ENCODE assay signal across 9 cellular contexts in the genomic region with DNA sequence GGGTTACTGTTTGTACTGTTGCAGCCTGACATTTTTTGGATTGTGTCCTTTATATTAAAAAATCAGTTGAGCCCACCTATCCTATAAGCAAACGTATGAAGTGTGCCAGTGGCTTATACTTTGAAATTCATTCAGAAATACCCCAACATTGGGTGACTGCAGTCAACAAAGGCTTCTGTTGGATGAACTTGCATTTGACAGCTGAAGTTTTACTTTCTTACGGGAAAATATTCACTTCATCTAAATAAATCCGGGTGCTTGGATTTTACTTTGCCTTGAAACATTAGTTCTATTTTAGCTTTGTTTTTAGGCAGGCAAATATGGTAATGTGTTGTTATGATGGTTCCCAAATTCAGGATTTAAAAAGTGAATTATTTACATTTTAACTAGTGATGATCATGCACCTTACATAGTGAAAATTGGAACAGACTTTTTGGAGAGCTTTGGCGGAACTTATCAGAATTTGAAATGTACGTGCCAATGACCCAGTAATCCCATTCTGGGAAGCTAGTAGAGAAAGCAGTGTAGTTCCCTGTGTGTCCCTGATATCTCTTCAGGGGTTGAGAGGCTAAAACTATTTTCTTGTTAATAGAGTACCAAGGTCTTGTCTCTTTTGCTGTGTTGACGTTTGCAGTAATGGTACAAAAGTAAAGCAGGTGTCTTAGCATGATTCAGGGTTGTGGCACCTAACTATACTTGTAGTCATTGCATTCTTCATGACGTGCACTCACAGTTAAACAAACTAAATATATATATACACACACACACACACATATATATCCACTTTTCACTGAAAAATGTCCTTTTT. TPM values are rescaled to one million over a fixed set of nuclear protein-coding genes. Genes with fewer than 3 reads are reported as not detected.
DNase-seq lines count a peak whose midpoint lies in the region; ATAC-seq and TF ChIP-seq lines count a peak whose summit lies in the region.
"Had no signal": no experiment of that assay in that cellular context is flagged by ENCODE, and none has a peak within 500 bp of the region (broad histone marks: within the 10 kb centered on the region; RNA-seq: fewer than 3 reads in every experiment).

No MANE protein-coding gene starts in this region.

- ATAC-seq in gastrocnemius medialis, result no peak
- ATAC-seq in HG02840 (IDR thresholded peaks at IDR 0.05; ENCODE audit: low FRiP score, unreplicated experiment), result no peak

- no peak for DNase-seq in SJCRH30
- DNase-seq in fibroblast of peridontal ligament (ENCODE audit: extremely low read depth), result peak; percentile 48
- DNase-seq in gastrocnemius medialis, result no peak
- no peak for DNase-seq in NCI-H345 (lab: John Stamatoyannopoulos, UW)
- DNase-seq in central memory CD4-positive, alpha-beta T cell, result no peak
- no peak for DNase-seq in NCI-H1105 treated with DMSO at 0.1 percent for 48 hours (lab: John Stamatoyannopoulos, UW)

- in situ Hi-C loops in gastrocnemius medialis (cut with MboI; ENCODE audit: low sequenced_read_pairs in 4 of 4), result no loop called here

- H3K27ac ChIP-seq in SJCRH30 (no peak overlapping the region), gastrocnemius medialis (peak overlapping the region; percentile 95 to 99 (median 98))

- H3K9me3 ChIP-seq in SJCRH30 (replicated peaks) (no peaks in the 10 kb centered on the region), gastrocnemius medialis (no peaks in the 10 kb centered on the region)

- H3K36me3 ChIP-seq in SJCRH30 (no peaks in the 10 kb centered on the region), gastrocnemius medialis (no peaks in the 10 kb centered on the region)

- no peak for TF ChIP-seq CTCF in GM12875 (IDR thresholded peaks at IDR 0.05; ENCODE audit: borderline replicate concordance, insufficient read depth, low read depth, low read length)
- TF ChIP-seq CTCF in gastrocnemius medialis (IDR thresholded peaks at IDR 0.05 in 4 of 5, conservative IDR thresholded peaks at IDR 0.05 in 1 of 5), result no peak

- H3K4me3 ChIP-seq in GM12875 (ENCODE audit: low read depth, low read length), result peak overlapping the region; percentile 18
- H3K4me3 ChIP-seq in SJCRH30, result peak overlapping the region; percentile 76
- peak overlapping the region; percentile 90 for H3K4me3 ChIP-seq in gastrocnemius medialis

- no peaks in the 10 kb centered on the region for H3K27me3 ChIP-seq in SJCRH30
- H3K27me3 ChIP-seq in gastrocnemius medialis, result no peaks in the 10 kb centered on the region

- no peak for TF ChIP-seq POLR2A in gastrocnemius medialis (IDR thresholded peaks at IDR 0.05)

- H3K4me1 ChIP-seq in SJCRH30 (peaks cover 3% of the 10 kb centered on the region; the same call in 1 of the 2 replicates), gastrocnemius medialis (peaks cover 24 to 26% of the 10 kb centered on the region in 2 donors)

- intact Hi-C loops in gastrocnemius medialis (cut with DNase I; ENCODE audit: low total_unique reads), result loop anchor here (10.0 kb wide), 1 partner anchor 119 kb away; a partner anchor contains a TSS

RNA-seq across cellular contexts. Expression of a gene that starts 21.9 kb away (rescaled TPM):
- 93.7 and 101 TPM in 2 replicates for total RNA-seq in SJCRH30 (2014; rRNA removed; shearing (Covaris generic))
- 10 to 100 TPM in 3 of 4 donors, 1 to 10 TPM in 1; 9.3 to 21.7 (median 12.0) TPM for total RNA-seq in gastrocnemius medialis

RNA-seq across cellular contexts. Expression of a gene that starts 51.1 kb away (rescaled TPM):
- total RNA-seq in SJCRH30 (2014; rRNA removed; shearing (Covaris generic)), result 28.5 and 31.8 TPM in 2 replicates
- not detected for total RNA-seq in gastrocnemius medialis
- total RNA-seq: T-helper 2 cell treated with Interferon-gamma antibody and Interleukin-4, amounts not matched to agents 100 ng/mL and 5 ng/mL, for 36 hours had no signal

Comparison
In these comparisons a context has a peak if more than half of its experiments do, and no peak if none do; other contexts are left out.
1. H3K4me3 ChIP-seq: peak in every context shown above with its lines; median percentile 90 in gastrocnemius medialis; 76 in SJCRH30; 18 in GM12875.
2. RNA of a gene that starts 51.1 kb away (total RNA-seq): 28.5 to 31.8 TPM in SJCRH30; not detected in gastrocnemius medialis; every median in the first group is over 10 times any median in the second.